In genomic region chr6:134090591-134090990, GRCh38 we compare ENCODE assay signal across 35 cellular contexts. TPM values are rescaled to one million over a fixed set of nuclear protein-coding genes. Genes with fewer than 3 reads are reported as not detected.
"Had no signal": no experiment of that assay in that cellular context is flagged by ENCODE, and none has a peak within 500 bp of the region (broad histone marks: within the 10 kb centered on the region; RNA-seq: fewer than 3 reads in every experiment).

No MANE protein-coding gene starts in this region.

- H3K9me3 ChIP-seq: adrenal gland, body of pancreas, breast epithelium had no signal

- FAIRE-seq: astrocyte, TTC549 had no signal

- H3K36me3 ChIP-seq: adrenal gland, brain microvascular endothelial cell, breast epithelium had no signal

- H3K27ac ChIP-seq: adrenal gland, body of pancreas, brain microvascular endothelial cell, breast epithelium, VCaP had no signal

- ATAC-seq: activated CD8-positive, alpha-beta T cell treated with anti-CD3 and anti-CD28 coated beads for 36 hours; activated naive CD4-positive, alpha-beta T cell treated with anti-CD3 and anti-CD28 coated beads, Interleukin-2, amount 50 U/mL, for 72 hours; activated T-cell treated with anti-CD3 and anti-CD28 coated beads, Interleukin-2, amount 50 U/mL, for 4 hours; activated T-cell treated with anti-CD3 and anti-CD28 coated beads, Interleukin-2, amount 50 U/mL, for 72 hours; activated T-helper 17 cell treated with anti-CD3 and anti-CD28 coated beads, Interleukin-2, amount 50 U/mL, for 72 hours; body of pancreas had no signal

- DNase-seq: activated B cell treated with CpG ODN at 0.5 μM for 24 hours; activated CD4-positive, alpha-beta memory T cell treated with anti-CD3 and anti-CD28 coated beads for 36 hours; activated CD4-positive, alpha-beta T cell treated with anti-CD3 and anti-CD28 coated beads for 4 hours; activated CD4-positive, alpha-beta T cell treated with anti-CD3 and anti-CD28 coated beads, Interleukin-2, amount 10 ng/mL, durations not matched to agents 24 days and 14 days; activated CD4-positive, alpha-beta T cell treated with anti-CD3 and anti-CD28 coated beads, Interleukin-2, amount 50 U/mL, for 1 hour; activated CD4-positive, alpha-beta T cell treated with anti-CD3 and anti-CD28 coated beads, Interleukin-2, amount 50 U/mL, for 4 hours; activated CD4-positive, CD25-positive, alpha-beta regulatory T cell treated with anti-CD3 and anti-CD28 coated beads, Interleukin-2, amount 50 U/mL, for 72 hours; activated CD8-positive, alpha-beta memory T cell treated with anti-CD3 and anti-CD28 coated beads, Interleukin-2, amount 50 U/mL, for 4 hours; activated CD8-positive, alpha-beta T cell treated with anti-CD3 and anti-CD28 coated beads for 36 hours; activated effector memory CD4-positive, alpha-beta T cell treated with anti-CD3 and anti-CD28 coated beads, Interleukin-2, amount 50 U/mL, for 16 hours; activated gamma-delta T cell treated with Interleukin-2 at 50 U/mL for 16 hours; activated naive CD4-positive, alpha-beta T cell; activated naive CD4-positive, alpha-beta T cell treated with anti-CD3 and anti-CD28 coated beads for 36 hours; activated naive CD4-positive, alpha-beta T cell treated with anti-CD3 and anti-CD28 coated beads, Interleukin-2, amount 50 U/mL, for 16 hours; activated naive CD8-positive, alpha-beta T cell treated with anti-CD3 and anti-CD28 coated beads for 36 hours; activated T-cell treated with anti-CD3 and anti-CD28 coated beads for 4 hours; activated T-cell treated with anti-CD3 and anti-CD28 coated beads, Interleukin-2, amount 50 U/mL, for 1 hour; activated T-cell treated with anti-CD3 and anti-CD28 coated beads, Interleukin-2, amount 50 U/mL, for 4 hours; activated T-cell treated with anti-CD3 and anti-CD28 coated beads, Interleukin-2, amount 50 U/mL, for 72 hours; adrenal gland; amniotic stem cell; aorta; body of pancreas; brain microvascular endothelial cell; central memory CD4-positive, alpha-beta T cell; T-helper 1 cell; T-helper 9 cell had no signal

- H3K4me1 ChIP-seq: adrenal gland, body of pancreas, breast epithelium had no signal

- H3K4me3 ChIP-seq: adrenal gland, body of pancreas, breast epithelium had no signal

- H3K27me3 ChIP-seq: adrenal gland, body of pancreas, brain microvascular endothelial cell, breast epithelium had no signal

RNA-seq across cellular contexts. Expression of gene SLC2A12, which starts 38.2 kb away (rescaled TPM):
- total RNA-seq: activated B cell treated with CpG ODN at 0.5 μM for 24 hours; activated CD4-positive, alpha-beta T cell treated with anti-CD3 and anti-CD28 coated beads, Interleukin-2, amount 10 ng/mL, durations not matched to agents 24 days and 14 days; activated CD8-positive, alpha-beta memory T cell treated with anti-CD3 and anti-CD28 coated beads for 36 hours; activated T-cell treated with anti-CD3 and anti-CD28 coated beads, Interleukin-2, amount 50 U/mL, for 4 hours; activated T-helper 1 cell treated with anti-CD3 and anti-CD28 coated beads, Interleukin-12 subunit alpha, Interleukin-12 subunit beta, Interleukin-2, Interleukin-4 antibody, amounts not matched to agents 30 ng/mL and 10 ng/mL and 1 ng/mL, durations not matched to agents 14 hours and 24 hours and 36 hours had no signal
